16 cellular contexts compared by ENCODE assay signal in genomic region chr10:48439031-48439430, GRCh38.
DNase-seq lines count a peak whose midpoint lies in the region; ATAC-seq and TF ChIP-seq lines count a peak whose summit lies in the region.
"Had no signal": no experiment of that assay in that cellular context is flagged by ENCODE, and none has a peak within 500 bp of the region (broad histone marks: within the 10 kb centered on the region; RNA-seq: fewer than 3 reads in every experiment).

No MANE protein-coding gene starts in this region.

- H3K27me3 ChIP-seq in AG04450 (ENCODE audit: control insufficient read depth, insufficient read depth, low read length), result no peaks in the 10 kb centered on the region
- no peaks in the 10 kb centered on the region for H3K27me3 ChIP-seq in brain microvascular endothelial cell (replicated peaks)
- H3K27me3 ChIP-seq in Caco-2 (replicated peaks; ENCODE audit: control insufficient read depth, insufficient read depth, low read length), result no peaks in the 10 kb centered on the region
- no peaks in the 10 kb centered on the region for H3K27me3 ChIP-seq in psoas muscle (ENCODE audit: insufficient read depth in 3 of 3, low read length in 2 of 3)
- H3K27me3 ChIP-seq: SJSA1, stomach had no signal

- ATAC-seq in HG02938 (IDR thresholded peaks at IDR 0.05; ENCODE audit: unreplicated experiment), result no peak
- ATAC-seq in psoas muscle, result no peak

- no peaks in the 10 kb centered on the region for H3K9me3 Mint-ChIP-seq in Caco-2 (ENCODE audit: unreplicated experiment)
- H3K9me3 Mint-ChIP-seq: neural crest cell had no signal

- intact Hi-C loops in Caco-2 (cut with micrococcal nuclease; ENCODE audit: unreplicated experiment), result loop anchor here (1.0 kb wide), 1 partner anchor 22 kb away; no protein-coding TSS in a partner anchor
- intact Hi-C loops in psoas muscle (cut with DNase I), result no loop called here

- CTCF ChIA-PET in AG04450 (lab: Charles Lee), result no interaction called here
- CTCF ChIA-PET in Caco-2 (lab: Charles Lee), result interaction anchor here (0.6 kb wide), 1 partner anchor 488 kb away, joined by 5 read pairs; no protein-coding TSS in a partner anchor

- peaks cover 10% of the 10 kb centered on the region for H3K4me1 Mint-ChIP-seq in Caco-2 (ENCODE audit: low read depth, unreplicated experiment)
- H3K4me1 Mint-ChIP-seq: neural crest cell had no signal

- H3K9me3 ChIP-seq in AG04450 (ENCODE audit: control insufficient read depth, insufficient read depth, low read length) (no peaks in the 10 kb centered on the region; the same call in 1 of the 2 replicates), Caco-2 (no peaks in the 10 kb centered on the region), psoas muscle (no peaks in the 10 kb centered on the region)
- H3K9me3 ChIP-seq: lower lobe of right lung, SJSA1, stomach had no signal

- peak; percentile 23 for DNase-seq in AG04450 (ENCODE audit: low read depth, low spot score)
- peak; percentile 67 for DNase-seq in HS-5 (ENCODE audit: low read depth)
- DNase-seq in brain microvascular endothelial cell, result peak; percentile 32
- peak; percentile 50 for DNase-seq in kidney glomerular epithelial cell (lab: John Stamatoyannopoulos, UW)
- no peak for DNase-seq in Caco-2
- no peak for DNase-seq in psoas muscle
- DNase-seq in DMS 273 (lab: John Stamatoyannopoulos, UW; ENCODE audit: unreplicated experiment), result no peak
- DNase-seq: activated naive CD4-positive, alpha-beta T cell treated with Interleukin-2 at 50 U/mL for 16 hours; DMS153; stomach had no signal

- H3K4me3 Mint-ChIP-seq in Caco-2 (ENCODE audit: unreplicated experiment), result no peak overlapping the region
- H3K4me3 Mint-ChIP-seq: neural crest cell had no signal

- peaks cover 17% of the 10 kb centered on the region for H3K36me3 Mint-ChIP-seq in Caco-2 (ENCODE audit: insufficient read depth, unreplicated experiment)

- H3K4me1 ChIP-seq in Caco-2 (peaks cover 17% of the 10 kb centered on the region), psoas muscle (peaks cover 5% of the 10 kb centered on the region)
- H3K4me1 ChIP-seq: lower lobe of right lung had no signal

- H3K36me3 ChIP-seq in brain microvascular endothelial cell (replicated peaks) (peaks cover 2% of the 10 kb centered on the region), Caco-2 (ENCODE audit: control insufficient read depth, insufficient read depth, low read length) (no peaks in the 10 kb centered on the region), psoas muscle (ENCODE audit: insufficient read depth in 1 of 2, low read depth in 1 of 2) (peaks cover 0 to 31% of the 10 kb centered on the region in 2 donors)

- TF ChIP-seq CTCF in AG04450 (IDR thresholded peaks at IDR 0.05; ENCODE audit: low read depth, low read length) (no peak), brain microvascular endothelial cell (IDR thresholded peaks at IDR 0.05; ENCODE audit: low read depth, low read length, missing control alignments) (no peak), Caco-2 (IDR thresholded peaks at IDR 0.05; ENCODE audit: insufficient read depth in 1 of 2, low read depth in 1 of 2, low read length in 1 of 2, severe bottlenecking in 1 of 2, unreplicated experiment in 1 of 2) (no peak), psoas muscle (IDR thresholded peaks at IDR 0.05) (no peak)

- no peak overlapping the region for H3K27ac ChIP-seq in AG04450 (ENCODE audit: low read depth, low read length)
- no peak overlapping the region for H3K27ac ChIP-seq in brain microvascular endothelial cell
- H3K27ac ChIP-seq in psoas muscle, result no peak overlapping the region
- H3K27ac ChIP-seq: lower lobe of right lung, SJSA1, stomach, VCaP had no signal

- in situ Hi-C loops in brain microvascular endothelial cell (cut with HindIII; ENCODE audit: low pct_ligation_motif_present, low sequenced_read_pairs), result no loop called here

- H3K4me3 ChIP-seq in AG04450 (ENCODE audit: low read depth, low read length) (no peak overlapping the region), brain microvascular endothelial cell (ENCODE audit: low read depth, low read length) (no peak overlapping the region), Caco-2 (ENCODE audit: low read depth, low read length) (no peak overlapping the region), psoas muscle (no peak overlapping the region)
- H3K4me3 ChIP-seq: lower lobe of right lung, SJSA1, skin epidermis, stomach had no signal

- H3K27ac Mint-ChIP-seq in Caco-2 (ENCODE audit: unreplicated experiment), result no peak overlapping the region

- no TSS peak for BruUV-seq in Caco-2 (replicated peaks; lab: Mats Ljungman, UMichigan)

- POLR2A ChIA-PET in AG04450 (lab: Yijun Ruan, JAX) (no interaction called here), Caco-2 (lab: Charles Lee) (no interaction called here)

- no peaks in the 10 kb centered on the region for H3K27me3 Mint-ChIP-seq in Caco-2 (ENCODE audit: insufficient read depth, unreplicated experiment)

- 89 to 93% (median 92%) methylated on average over 2 of the region's 2 CpGs for WGBS in psoas muscle, 3 donors

Comparison
In these comparisons a context has a peak if more than half of its experiments do, and no peak if none do; other contexts are left out.
1. DNase-seq: peak in AG04450 (single experiment), HS-5 (single experiment), brain microvascular endothelial cell (single experiment) and kidney glomerular epithelial cell (single experiment); none in Caco-2 (0 of 2), psoas muscle (0 of 2) and DMS 273 (single experiment).